24 cellular contexts compared by ENCODE assay signal in the genomic region with DNA sequence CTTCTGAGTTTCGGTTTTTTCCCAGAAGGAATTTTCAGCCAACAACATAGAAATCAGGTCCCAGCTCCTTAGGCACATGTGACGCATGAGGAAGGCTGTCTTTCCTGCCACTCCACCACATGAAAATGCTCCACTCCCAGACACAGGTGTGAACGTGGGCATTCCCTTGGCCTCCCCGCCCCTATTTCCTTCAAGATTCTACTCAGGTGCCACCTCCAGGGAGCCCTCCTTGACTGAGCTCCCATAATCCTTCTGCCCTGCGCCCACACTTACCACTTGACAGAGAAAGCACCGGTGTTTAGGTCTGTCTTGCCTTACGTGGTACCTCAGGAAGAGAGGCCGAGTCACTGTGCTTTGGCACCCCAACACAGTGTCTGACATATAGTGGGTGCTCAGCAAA. TPM values are rescaled to one million over a fixed set of nuclear protein-coding genes. Genes with fewer than 3 reads are reported as not detected.
"Had no signal": no experiment of that assay in that cellular context is flagged by ENCODE, and none has a peak within 500 bp of the region (broad histone marks: within the 10 kb centered on the region; RNA-seq: fewer than 3 reads in every experiment).

No MANE protein-coding gene starts in this region.

- H3K27me3 Mint-ChIP-seq: activated B cell treated with CpG ODN at 0.5 μM for 24 hours; activated CD8-positive, alpha-beta memory T cell treated with anti-CD3 and anti-CD28 coated beads, Interleukin-2, amount 10 ng/mL, durations not matched to agents 7 days and 5 days; activated naive CD8-positive, alpha-beta T cell treated with anti-CD3 and anti-CD28 coated beads, Interleukin-2, amount 10 ng/mL, durations not matched to agents 7 days and 5 days; brain; natural killer cell treated with Interleukin-12 subunit alpha and Interleukin-12 subunit beta and Interleukin-15 and Interleukin-18, amount 100 ng/mL, for 72 hours had no signal

- H3K4me1 Mint-ChIP-seq: activated CD8-positive, alpha-beta memory T cell treated with anti-CD3 and anti-CD28 coated beads, Interleukin-2, amount 10 ng/mL, durations not matched to agents 7 days and 5 days; brain had no signal

- H3K4me3 Mint-ChIP-seq: activated B cell treated with CpG ODN at 0.5 μM for 24 hours; activated CD8-positive, alpha-beta memory T cell treated with anti-CD3 and anti-CD28 coated beads, Interleukin-2, amount 10 ng/mL, durations not matched to agents 7 days and 5 days; activated CD8-positive, alpha-beta T cell treated with anti-CD3 and anti-CD28 coated beads, Interleukin-2, amount 10 ng/mL, durations not matched to agents 7 days and 5 days; activated naive CD8-positive, alpha-beta T cell treated with anti-CD3 and anti-CD28 coated beads, Interleukin-2, amount 10 ng/mL, durations not matched to agents 7 days and 5 days; activated T-cell treated with anti-CD3 and anti-CD28 coated beads, Interleukin-2, amount 50 U/mL, for 72 hours; brain; natural killer cell treated with Interleukin-12 subunit alpha and Interleukin-12 subunit beta and Interleukin-15 and Interleukin-18, amount 100 ng/mL, for 72 hours; T-helper 2 cell treated with Interferon-gamma antibody and Interleukin-4, amounts not matched to agents 5 μg/mL and 100 μg/mL, for 36 hours had no signal

- FAIRE-seq: endothelial cell of umbilical vein had no signal

- H3K27ac ChIP-seq: ascending aorta, heart right ventricle, lower lobe of right lung, ovary, spleen, testis, uterus had no signal

- ATAC-seq: activated CD8-positive, alpha-beta memory T cell treated with anti-CD3 and anti-CD28 coated beads, Interleukin-2, amount 10 ng/mL, durations not matched to agents 7 days and 5 days; activated CD8-positive, alpha-beta T cell treated with anti-CD3 and anti-CD28 coated beads, Interleukin-2, amount 10 ng/mL, durations not matched to agents 7 days and 5 days; activated T-cell treated with anti-CD3 and anti-CD28 coated beads, Interleukin-2, amount 50 U/mL, for 72 hours; heart right ventricle; mucosa of descending colon; right cardiac atrium had no signal

- H3K9me3 ChIP-seq: ascending aorta, heart right ventricle, lower lobe of right lung, mucosa of descending colon, ovary, spleen, testis, uterus had no signal

- H3K36me3 ChIP-seq: ovary, uterus had no signal

- H3K27ac Mint-ChIP-seq: activated B cell treated with CpG ODN at 0.5 μM for 24 hours; activated CD8-positive, alpha-beta memory T cell treated with anti-CD3 and anti-CD28 coated beads, Interleukin-2, amount 10 ng/mL, durations not matched to agents 7 days and 5 days; activated CD8-positive, alpha-beta T cell treated with anti-CD3 and anti-CD28 coated beads, Interleukin-2, amount 10 ng/mL, durations not matched to agents 7 days and 5 days; activated naive CD8-positive, alpha-beta T cell treated with anti-CD3 and anti-CD28 coated beads, Interleukin-2, amount 10 ng/mL, durations not matched to agents 7 days and 5 days; activated T-cell treated with anti-CD3 and anti-CD28 coated beads, Interleukin-2, amount 50 U/mL, for 72 hours; brain; T-helper 2 cell treated with Interferon-gamma antibody and Interleukin-4, amounts not matched to agents 5 μg/mL and 100 μg/mL, for 36 hours had no signal

- H3K4me1 ChIP-seq: ascending aorta, lower lobe of right lung, testis, uterus had no signal

- H3K27me3 ChIP-seq: ascending aorta, heart right ventricle, ovary, spleen, testis, uterus had no signal

- H3K9me3 Mint-ChIP-seq: activated B cell treated with CpG ODN at 0.5 μM for 24 hours; natural killer cell treated with Interleukin-12 subunit alpha and Interleukin-12 subunit beta and Interleukin-15 and Interleukin-18, amount 100 ng/mL, for 72 hours; T-helper 2 cell treated with Interferon-gamma antibody and Interleukin-4, amounts not matched to agents 5 μg/mL and 100 μg/mL, for 36 hours had no signal

- H3K4me3 ChIP-seq: ascending aorta, heart right ventricle, lower lobe of right lung, mucosa of descending colon, ovary, spleen, testis, uterus had no signal

- DNase-seq: activated B cell treated with CpG ODN at 0.5 μM for 24 hours; activated CD8-positive, alpha-beta memory T cell treated with anti-CD3 and anti-CD28 coated beads, Interleukin-2, amount 10 ng/mL, durations not matched to agents 7 days and 5 days; activated CD8-positive, alpha-beta T cell treated with anti-CD3 and anti-CD28 coated beads, Interleukin-2, amount 10 ng/mL, durations not matched to agents 7 days and 5 days; activated effector memory CD4-positive, alpha-beta T cell treated with Interleukin-2 at 50 U/mL for 16 hours; activated naive CD4-positive, alpha-beta T cell treated with Interleukin-2 at 50 U/mL for 16 hours; activated naive CD8-positive, alpha-beta T cell treated with anti-CD3 and anti-CD28 coated beads, Interleukin-2, amount 10 ng/mL, durations not matched to agents 7 days and 5 days; activated T-cell treated with anti-CD3 and anti-CD28 coated beads, Interleukin-2, amount 50 U/mL, for 72 hours; cortex of kidney; heart right ventricle; lower lobe of right lung; mucosa of descending colon; ovary; right cardiac atrium; spleen; stimulated activated naive CD4-positive, alpha-beta T cell treated with Interleukin-2 at 50 U/mL for 16 hours; T-helper 1 cell; testis; trophoblast cell; uterus had no signal

RNA-seq across cellular contexts. Expression of gene CENPU, which starts 44.4 kb away (rescaled TPM):
- total RNA-seq: ascending aorta had no signal
